ENCODE assay signal across 20 cellular contexts in the genomic region with DNA sequence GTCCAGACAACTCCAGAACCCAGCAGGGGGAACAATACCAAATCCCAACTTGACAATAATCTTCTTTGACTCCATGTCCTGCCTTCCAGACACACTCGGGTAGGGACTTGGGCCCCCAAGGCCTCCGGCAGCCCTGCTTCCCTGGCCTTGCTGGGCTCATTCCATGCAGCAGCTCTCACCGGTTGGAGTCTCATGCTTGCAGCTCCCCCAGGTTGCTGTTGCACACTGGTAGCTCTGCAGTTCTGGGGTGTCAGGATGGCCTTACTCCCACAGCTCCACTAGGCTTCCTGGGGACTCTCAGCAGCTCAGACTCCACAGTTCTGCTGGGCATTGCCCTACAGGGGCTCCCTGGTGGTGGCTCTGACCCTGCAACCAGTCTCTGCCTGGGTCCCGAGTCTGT. TPM values are rescaled to one million over a fixed set of nuclear protein-coding genes. Genes with fewer than 3 reads are reported as not detected.
DNase-seq lines count a peak whose midpoint lies in the region; ATAC-seq and TF ChIP-seq lines count a peak whose summit lies in the region.
"Had no signal": no experiment of that assay in that cellular context is flagged by ENCODE, and none has a peak within 500 bp of the region (broad histone marks: within the 10 kb centered on the region; RNA-seq: fewer than 3 reads in every experiment).

No MANE protein-coding gene starts in this region.

- peak; percentile 44 for ATAC-seq in stimulated activated memory B cell treated with anti-CD40 and anti-IgM and Interleukin-4, amounts not matched to agents 10 μg/mL and 1 μg/mL and 100 μg/mL, for 72 hours
- ATAC-seq in HG03139 (IDR thresholded peaks at IDR 0.05; ENCODE audit: unreplicated experiment) = no peak
- ATAC-seq: GM23338 had no signal

- no peaks in the 10 kb centered on the region for H3K4me1 Mint-ChIP-seq in stimulated activated memory B cell treated with anti-CD40 and anti-IgM and Interleukin-4, amounts not matched to agents 10 μg/mL and 1 μg/mL and 100 μg/mL, for 72 hours
- H3K4me1 Mint-ChIP-seq in activated CD4-positive, alpha-beta T cell treated with anti-CD3 and anti-CD28 coated beads, Interleukin-2, amount 10 ng/mL, durations not matched to agents 7 days and 5 days = no peaks in the 10 kb centered on the region
- H3K4me1 Mint-ChIP-seq: CD8-positive, alpha-beta memory T cell had no signal

- H3K27me3 Mint-ChIP-seq in stimulated activated memory B cell treated with anti-CD40 and anti-IgM and Interleukin-4, amounts not matched to agents 10 μg/mL and 1 μg/mL and 100 μg/mL, for 72 hours = peaks cover 24% of the 10 kb centered on the region
- H3K27me3 Mint-ChIP-seq in activated CD4-positive, alpha-beta T cell treated with anti-CD3 and anti-CD28 coated beads, Interleukin-2, amount 10 ng/mL, durations not matched to agents 7 days and 5 days = no peaks in the 10 kb centered on the region
- H3K27me3 Mint-ChIP-seq: CD4-positive, alpha-beta T cell had no signal

- POLR2A ChIA-PET in activated CD4-positive, alpha-beta T cell treated with anti-CD3 and anti-CD28 coated beads, Interleukin-2, amount 10 ng/mL, durations not matched to agents 7 days and 5 days (lab: Charles Lee) = no interaction called here

- no peak overlapping the region for H3K4me3 Mint-ChIP-seq in stimulated activated memory B cell treated with anti-CD40 and anti-IgM and Interleukin-4, amounts not matched to agents 10 μg/mL and 1 μg/mL and 100 μg/mL, for 72 hours
- no peak overlapping the region for H3K4me3 Mint-ChIP-seq in activated CD4-positive, alpha-beta T cell treated with anti-CD3 and anti-CD28 coated beads, Interleukin-2, amount 10 ng/mL, durations not matched to agents 7 days and 5 days
- H3K4me3 Mint-ChIP-seq: CD14-positive monocyte; CD4-positive, alpha-beta T cell; CD8-positive, alpha-beta memory T cell; GM23338 had no signal

- H3K4me3 ChIP-seq in left ventricle myocardium inferior = no peak overlapping the region
- H3K4me3 ChIP-seq: BLaER1 treated with 17β-estradiol and CSF1 and Interleukin-3, amounts not matched to agents 10 nM and 100 nM; GM23338 had no signal

- H3K9me3 Mint-ChIP-seq in stimulated activated memory B cell treated with anti-CD40 and anti-IgM and Interleukin-4, amounts not matched to agents 10 μg/mL and 1 μg/mL and 100 μg/mL, for 72 hours = peaks cover 4% of the 10 kb centered on the region
- H3K9me3 Mint-ChIP-seq in activated CD4-positive, alpha-beta T cell treated with anti-CD3 and anti-CD28 coated beads, Interleukin-2, amount 10 ng/mL, durations not matched to agents 7 days and 5 days = no peaks in the 10 kb centered on the region
- H3K9me3 Mint-ChIP-seq: CD4-positive, alpha-beta T cell; CD8-positive, alpha-beta memory T cell had no signal

- peak; percentile 59 for DNase-seq in cardiac septum (ENCODE audit: low spot score)
- DNase-seq in left ventricle myocardium inferior = no peak
- DNase-seq in mesenteric fat pad (ENCODE audit: low spot score) = peak; percentile 67
- DNase-seq in activated CD4-positive, alpha-beta T cell treated with anti-CD3 and anti-CD28 coated beads for 1 hour = no peak
- DNase-seq in activated CD4-positive, alpha-beta T cell treated with anti-CD3 and anti-CD28 coated beads, Interleukin-2, amount 10 ng/mL, durations not matched to agents 7 days and 5 days = no peak
- no peak for DNase-seq in stimulated activated naive CD4-positive, alpha-beta T cell (lab: John Stamatoyannopoulos, UW)
- DNase-seq: AML-193; BE2C; CD4-positive, alpha-beta T cell; CD8-positive, alpha-beta memory T cell; DMS 273 treated with DMSO at 0.1 percent for 48 hours; DMS79 treated with DMSO at 0.1 percent for 48 hours; GF-D8; HCEC 1CT had no signal

- intact Hi-C loops in cardiac septum (cut with DNase I) (no loop called here), left ventricle myocardium inferior (cut with micrococcal nuclease) (no loop called here)

- peaks cover 8% of the 10 kb centered on the region for H3K36me3 Mint-ChIP-seq in stimulated activated memory B cell treated with anti-CD40 and anti-IgM and Interleukin-4, amounts not matched to agents 10 μg/mL and 1 μg/mL and 100 μg/mL, for 72 hours
- H3K36me3 Mint-ChIP-seq in activated CD4-positive, alpha-beta T cell treated with anti-CD3 and anti-CD28 coated beads, Interleukin-2, amount 10 ng/mL, durations not matched to agents 7 days and 5 days (ENCODE audit: low read depth) = no peaks in the 10 kb centered on the region

- H3K27me3 ChIP-seq in left ventricle myocardium inferior (ENCODE audit: low read depth) = no peaks in the 10 kb centered on the region
- H3K27me3 ChIP-seq: BE2C; BLaER1 treated with 17β-estradiol and CSF1 and Interleukin-3, amounts not matched to agents 10 nM and 100 nM had no signal

- no peak overlapping the region for H3K27ac Mint-ChIP-seq in stimulated activated memory B cell treated with anti-CD40 and anti-IgM and Interleukin-4, amounts not matched to agents 10 μg/mL and 1 μg/mL and 100 μg/mL, for 72 hours
- H3K27ac Mint-ChIP-seq in activated CD4-positive, alpha-beta T cell treated with anti-CD3 and anti-CD28 coated beads, Interleukin-2, amount 10 ng/mL, durations not matched to agents 7 days and 5 days = no peak overlapping the region
- H3K27ac Mint-ChIP-seq: CD4-positive, alpha-beta T cell; GM23338 had no signal

- no peaks in the 10 kb centered on the region for H3K9me3 ChIP-seq in left ventricle myocardium inferior (replicated peaks)
- H3K9me3 ChIP-seq: BE2C had no signal

- no peak overlapping the region for H3K27ac ChIP-seq in left ventricle myocardium inferior (replicated peaks)
- H3K27ac ChIP-seq: 22Rv1; BLaER1 treated with 17β-estradiol and CSF1 and Interleukin-3, amounts not matched to agents 10 nM and 100 nM had no signal

- CTCF ChIA-PET in activated CD4-positive, alpha-beta T cell treated with anti-CD3 and anti-CD28 coated beads, Interleukin-2, amount 10 ng/mL, durations not matched to agents 7 days and 5 days (lab: Charles Lee) = no interaction called here

- H3K4me1 ChIP-seq in left ventricle myocardium inferior = peaks cover 43% of the 10 kb centered on the region
- H3K4me1 ChIP-seq: BE2C had no signal

- no peak for TF ChIP-seq CTCF in left ventricle myocardium inferior (IDR thresholded peaks at IDR 0.05; ENCODE audit: borderline replicate concordance)

- H3K36me3 ChIP-seq in left ventricle myocardium inferior = no peaks in the 10 kb centered on the region
- H3K36me3 ChIP-seq: BE2C had no signal

RNA-seq across cellular contexts. Expression of gene ST3GAL4, which starts 42.8 kb away (rescaled TPM):
- total RNA-seq in cardiac septum = 55.1 TPM
- total RNA-seq in left ventricle myocardium inferior = 61.7 TPM
- total RNA-seq in mesenteric fat pad = 65.2 TPM
- total RNA-seq in activated CD4-positive, alpha-beta T cell treated with anti-CD3 and anti-CD28 coated beads, Interleukin-2, amount 10 ng/mL, durations not matched to agents 7 days and 5 days = 1 to 10 TPM; 7.5 to 7.6 TPM

Comparison
In these comparisons a context has a peak if more than half of its experiments do, and no peak if none do; other contexts are left out.
1. DNase-seq: peak in cardiac septum (single experiment) and mesenteric fat pad (single experiment); none in left ventricle myocardium inferior (single experiment), activated CD4-positive, alpha-beta T cell treated with anti-CD3 and anti-CD28 coated beads for 1 hour (single experiment), activated CD4-positive, alpha-beta T cell treated with anti-CD3 and anti-CD28 coated beads, Interleukin-2, amount 10 ng/mL, durations not matched to agents 7 days and 5 days (single experiment) and stimulated activated naive CD4-positive, alpha-beta T cell (0 of 6).